ENCODE assay signal across 9 cellular contexts in genomic region chr1:242523968-242524570, GRCh38. TPM values are rescaled to one million over a fixed set of nuclear protein-coding genes. Genes with fewer than 3 reads are reported as not detected.
DNase-seq lines count a peak whose midpoint lies in the region; ATAC-seq and TF ChIP-seq lines count a peak whose summit lies in the region.
"Had no signal": no experiment of that assay in that cellular context is flagged by ENCODE, and none has a peak within 500 bp of the region (broad histone marks: within the 10 kb centered on the region; RNA-seq: fewer than 3 reads in every experiment).

No MANE protein-coding gene starts in this region.

- H3K9me3 ChIP-seq in BE2C (no peaks in the 10 kb centered on the region), WERI-Rb-1 (ENCODE audit: severe bottlenecking) (no peaks in the 10 kb centered on the region)

- no peaks in the 10 kb centered on the region for H3K4me1 ChIP-seq in BE2C

- H3K27me3 ChIP-seq in BE2C: peaks cover 14% of the 10 kb centered on the region
- peaks cover 4% of the 10 kb centered on the region for H3K27me3 ChIP-seq in WERI-Rb-1 (ENCODE audit: insufficient read depth, low read depth, severe bottlenecking)

- H3K27ac ChIP-seq in WERI-Rb-1: peak overlapping the region; percentile 62

- DNase-seq in BE2C (peak; percentile 82), HK-2 (ENCODE audit: unreplicated experiment) (peak; percentile 46), WERI-Rb-1 (peak; percentile 91), head of caudate nucleus (peak; percentile 50 to 91 (median 77)), putamen (ENCODE audit: low spot score) (peak; percentile 68)
- no peak for DNase-seq in activated CD4-positive, alpha-beta T cell treated with anti-CD3 and anti-CD28 coated beads, Interleukin-2, amount 50 U/mL, for 1 hour
- no peak for DNase-seq in effector CD4-positive, alpha-beta T cell

- intact Hi-C loops in head of caudate nucleus (cut with DNase I): no loop called here

- no peak for ATAC-seq in HG03469 (IDR thresholded peaks at IDR 0.05; ENCODE audit: unreplicated experiment)
- ATAC-seq: HCT116 had no signal

- H3K36me3 ChIP-seq in BE2C (no peaks in the 10 kb centered on the region), WERI-Rb-1 (no peaks in the 10 kb centered on the region)

- TF ChIP-seq CTCF in BE2C (IDR thresholded peaks at IDR 0.05; ENCODE audit: low read depth, low read length): peak; percentile 23; the same call in 1 of the 2 replicates
- peak; percentile 79 for TF ChIP-seq CTCF in WERI-Rb-1 (IDR thresholded peaks at IDR 0.05; ENCODE audit: low read depth, low read length)

- H3K4me3 ChIP-seq in BE2C (ENCODE audit: low read depth, low read length) (peak overlapping the region; percentile 45), WERI-Rb-1 (ENCODE audit: low read depth, low read length) (peak overlapping the region; percentile 51)

RNA-seq across cellular contexts. Expression of gene PLD5, which starts 0.4 kb away (rescaled TPM):
- polyA plus RNA-seq in BE2C (2012; ENCODE audit: insufficient read depth, insufficient read length, low read depth): 22.2 TPM

Comparison
In these comparisons a context has a peak if more than half of its experiments do, and no peak if none do; other contexts are left out.
1. DNase-seq: peak in BE2C (single experiment), HK-2 (single experiment), WERI-Rb-1 (single experiment), head of caudate nucleus (42 of 42) and putamen (single experiment); none in activated CD4-positive, alpha-beta T cell treated with anti-CD3 and anti-CD28 coated beads, Interleukin-2, amount 50 U/mL, for 1 hour (single experiment) and effector CD4-positive, alpha-beta T cell (single experiment).